8 cellular contexts compared by ENCODE assay signal in genomic region chr11:58580311-58580710, GRCh38. TPM values are rescaled to one million over a fixed set of nuclear protein-coding genes. Genes with fewer than 3 reads are reported as not detected.
A peak's percentile ranks its signal among the peaks of the same experiment; 100 is the strongest.
DNase-seq lines count a peak whose midpoint lies in the region; ATAC-seq and TF ChIP-seq lines count a peak whose summit lies in the region.

No MANE protein-coding gene starts in this region.

- peak overlapping the region; percentile 99 for H3K27ac Mint-ChIP-seq in stimulated activated naive CD8-positive, alpha-beta T cell treated with anti-CD3 and anti-CD28 coated beads, Interleukin-15, Interleukin-2, amounts not matched to agents 100 ng/mL and 50 ng/mL, for 24 hours

- H3K27me3 Mint-ChIP-seq in stimulated activated naive CD8-positive, alpha-beta T cell treated with anti-CD3 and anti-CD28 coated beads, Interleukin-15, Interleukin-2, amounts not matched to agents 100 ng/mL and 50 ng/mL, for 24 hours, result no peaks in the 10 kb centered on the region

- H3K9me3 ChIP-seq in breast epithelium, result no peaks in the 10 kb centered on the region
- H3K9me3 ChIP-seq in mucosa of rectum (ENCODE audit: control insufficient read depth in 2 of 2, low read length in 2 of 2), result no peaks in the 10 kb centered on the region

- peaks cover 72% of the 10 kb centered on the region for H3K4me1 Mint-ChIP-seq in stimulated activated naive CD8-positive, alpha-beta T cell treated with anti-CD3 and anti-CD28 coated beads, Interleukin-15, Interleukin-2, amounts not matched to agents 100 ng/mL and 50 ng/mL, for 24 hours (ENCODE audit: low read depth)

- H3K9ac ChIP-seq in mucosa of rectum (ENCODE audit: low read depth in 1 of 2, low read length in 2 of 2), result peak overlapping the region; percentile 95 to 99

- H3K4me3 ChIP-seq in breast epithelium (peak overlapping the region; percentile 73 to 90 (median 90)), mucosa of rectum (ENCODE audit: low read length in 2 of 2) (peak overlapping the region; percentile 93 to 100)

- H3K4me1 ChIP-seq in breast epithelium (peaks cover 0 to 27% of the 10 kb centered on the region in 2 donors), mucosa of rectum (ENCODE audit: control insufficient read depth in 2 of 2, insufficient read depth in 2 of 2, low read length in 2 of 2) (peaks cover 29 to 42% of the 10 kb centered on the region in 2 donors)

- no peaks in the 10 kb centered on the region for H3K9me3 Mint-ChIP-seq in stimulated activated naive CD8-positive, alpha-beta T cell treated with anti-CD3 and anti-CD28 coated beads, Interleukin-15, Interleukin-2, amounts not matched to agents 100 ng/mL and 50 ng/mL, for 24 hours

- TF ChIP-seq CTCF in breast epithelium (IDR thresholded peaks at IDR 0.05), result no peak

- H3K36me3 ChIP-seq in breast epithelium (no peaks in the 10 kb centered on the region), mucosa of rectum (ENCODE audit: control insufficient read depth in 2 of 2, insufficient read depth in 2 of 2, low read length in 2 of 2) (peaks cover 0 to under 1% of the 10 kb centered on the region in 2 donors)

- intact Hi-C loops in breast epithelium (cut with DNase I; ENCODE audit: low total_unique reads), result no loop called here

- ATAC-seq in stimulated activated naive CD8-positive, alpha-beta T cell treated with anti-CD3 and anti-CD28 coated beads, Interleukin-15, Interleukin-2, amounts not matched to agents 100 U/mL and 50 U/mL, for 24 hours, result no peak
- ATAC-seq in esophagus mucosa, result no peak
- ATAC-seq in HG02623 (IDR thresholded peaks at IDR 0.05; ENCODE audit: unreplicated experiment), result no peak
- ATAC-seq in HG03442 (IDR thresholded peaks at IDR 0.05; ENCODE audit: unreplicated experiment), result no peak

- H3K4me3 Mint-ChIP-seq in stimulated activated naive CD8-positive, alpha-beta T cell treated with anti-CD3 and anti-CD28 coated beads, Interleukin-15, Interleukin-2, amounts not matched to agents 100 ng/mL and 50 ng/mL, for 24 hours, result peak overlapping the region; percentile 98

- TF ChIP-seq POLR2A in breast epithelium (IDR thresholded peaks at IDR 0.05), result no peak

- H3K36me3 Mint-ChIP-seq in stimulated activated naive CD8-positive, alpha-beta T cell treated with anti-CD3 and anti-CD28 coated beads, Interleukin-15, Interleukin-2, amounts not matched to agents 100 ng/mL and 50 ng/mL, for 24 hours (ENCODE audit: low read depth), result peaks cover 51% of the 10 kb centered on the region

- H3K27me3 ChIP-seq in breast epithelium, result no peaks in the 10 kb centered on the region
- no peaks in the 10 kb centered on the region for H3K27me3 ChIP-seq in mucosa of rectum (ENCODE audit: control insufficient read depth in 2 of 2, insufficient read depth in 2 of 2, low read length in 2 of 2)

- DNase-seq in stimulated activated naive CD8-positive, alpha-beta T cell treated with anti-CD3 and anti-CD28 coated beads, Interleukin-15, Interleukin-2, amounts not matched to agents 100 U/mL and 50 U/mL, for 24 hours, result no peak
- DNase-seq in breast epithelium (ENCODE audit: low spot score in 2 of 2), result no peak
- no peak for DNase-seq in activated effector memory CD4-positive, alpha-beta T cell treated with Interleukin-2 at 50 U/mL for 16 hours

- H3K27ac ChIP-seq in breast epithelium (peak overlapping the region; percentile 26 to 98), mucosa of rectum (ENCODE audit: low read depth in 2 of 2, low read length in 2 of 2) (peak overlapping the region; percentile 98 to 99)

RNA-seq across cellular contexts. Expression of gene ZFP91, which starts 1.4 kb away (rescaled TPM):
- 10 to 100 TPM; 45.6 to 64.2 (median 54.9) TPM for total RNA-seq in breast epithelium
- 33.8 TPM for total RNA-seq in esophagus mucosa

RNA-seq across cellular contexts. Expression of gene LPXN, which starts 4.7 kb away (rescaled TPM):
- total RNA-seq in breast epithelium (10 to 100 TPM in 2 of 3 donors, 1 to 10 TPM in 1; 9.2 to 21.9 (median 18.3) TPM), esophagus mucosa (1.7 TPM)

RNA-seq across cellular contexts. Expression of gene CNTF, which starts 42.2 kb away (rescaled TPM):
- total RNA-seq in breast epithelium (1 to 10 TPM in 1 of 3 donors, under 1 TPM in 2; 0.59 to 1.6 (median 0.66) TPM), esophagus mucosa (0.76 TPM)
